In the genomic region with DNA sequence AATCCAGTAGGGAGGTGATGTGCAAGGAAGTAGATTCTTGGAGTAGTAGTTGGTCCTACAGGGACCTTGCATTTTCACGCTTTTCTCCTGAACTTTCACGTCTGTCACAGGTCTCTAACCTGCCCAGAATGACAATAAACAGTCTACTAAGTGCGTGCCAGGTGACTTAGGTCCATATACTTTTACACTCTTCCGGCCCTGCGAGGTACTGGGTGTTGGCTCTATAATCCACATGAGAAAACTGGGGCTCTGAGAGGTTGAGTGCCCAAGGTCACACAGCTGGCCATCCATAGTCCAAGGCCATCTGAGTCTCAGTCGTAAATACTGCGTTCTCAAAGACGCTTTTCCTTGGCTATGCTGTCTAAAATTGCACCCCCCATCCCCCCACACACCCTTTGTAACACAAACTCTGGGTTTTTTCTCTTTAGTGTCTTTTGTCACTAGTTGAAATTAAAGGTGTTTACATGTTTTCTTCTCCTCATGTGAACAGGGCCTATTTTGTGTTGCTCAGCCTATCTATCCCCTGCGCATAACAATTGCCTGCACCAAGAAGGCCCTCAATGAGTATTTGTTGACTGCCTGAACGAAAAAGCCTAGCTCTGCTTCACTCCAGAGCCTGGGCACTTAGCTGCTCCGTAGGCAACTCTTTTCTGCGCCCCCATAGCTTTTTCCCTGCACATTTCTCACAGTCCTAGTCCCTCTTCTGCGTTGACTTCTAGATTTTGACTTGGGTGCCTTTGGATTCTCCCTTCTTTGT, we compare ENCODE assay signal across 8 cellular contexts. TPM values are rescaled to one million over a fixed set of nuclear protein-coding genes. Genes with fewer than 3 reads are reported as not detected.
DNase-seq lines count a peak whose midpoint lies in the region; ATAC-seq and TF ChIP-seq lines count a peak whose summit lies in the region.

No MANE protein-coding gene starts in this region.

- H3K27me3 ChIP-seq in layer of hippocampus (ENCODE audit: control insufficient read depth, insufficient read depth, low read length) = no peaks in the 10 kb centered on the region
- no peaks in the 10 kb centered on the region for H3K27me3 ChIP-seq in thyroid gland

- H3K4me3 ChIP-seq in thyroid gland (replicated peaks in 1 of 3) = peak overlapping the region; percentile 42 to 83 (median 73)

- peak overlapping the region; percentile 97 for H3K27ac Mint-ChIP-seq in activated naive CD8-positive, alpha-beta T cell treated with anti-CD3 and anti-CD28 coated beads, Interleukin-2, amount 50 U/mL, for 24 hours

- 33 to 39% methylated on average over 13 of the region's 13 CpGs for WGBS in thyroid gland, 2 donors

- no peaks in the 10 kb centered on the region for H3K9me3 ChIP-seq in thyroid gland

- H3K27me3 Mint-ChIP-seq in activated naive CD8-positive, alpha-beta T cell treated with anti-CD3 and anti-CD28 coated beads, Interleukin-2, amount 50 U/mL, for 24 hours = peaks cover 1% of the 10 kb centered on the region

- H3K4me1 ChIP-seq in thyroid gland = peaks cover 7 to 12% of the 10 kb centered on the region in 2 donors

- H3K27ac ChIP-seq in layer of hippocampus (ENCODE audit: low read depth, low read length) = peak overlapping the region; percentile 59
- H3K27ac ChIP-seq in thyroid gland = peak overlapping the region; percentile 36 to 68 (median 54)

- no peaks in the 10 kb centered on the region for H3K9me3 Mint-ChIP-seq in activated naive CD8-positive, alpha-beta T cell treated with anti-CD3 and anti-CD28 coated beads, Interleukin-2, amount 50 U/mL, for 24 hours

- TF ChIP-seq CTCF in thyroid gland (IDR thresholded peaks at IDR 0.05) = no peak

- ATAC-seq in GM18907 (IDR thresholded peaks at IDR 0.05; ENCODE audit: unreplicated experiment) (peak; percentile 11), HG03442 (IDR thresholded peaks at IDR 0.05; ENCODE audit: unreplicated experiment) (peak; percentile 3)
- ATAC-seq in activated naive CD8-positive, alpha-beta T cell treated with anti-CD3 and anti-CD28 coated beads, Interleukin-2, amount 50 U/mL, for 24 hours = no peak

- H3K36me3 Mint-ChIP-seq in activated naive CD8-positive, alpha-beta T cell treated with anti-CD3 and anti-CD28 coated beads, Interleukin-2, amount 50 U/mL, for 24 hours (ENCODE audit: low read depth) = peaks cover 54% of the 10 kb centered on the region

- H3K4me3 Mint-ChIP-seq in activated naive CD8-positive, alpha-beta T cell treated with anti-CD3 and anti-CD28 coated beads, Interleukin-2, amount 50 U/mL, for 24 hours = peak overlapping the region; percentile 96

- H3K4me1 Mint-ChIP-seq in activated naive CD8-positive, alpha-beta T cell treated with anti-CD3 and anti-CD28 coated beads, Interleukin-2, amount 50 U/mL, for 24 hours = peaks cover 62% of the 10 kb centered on the region

- H3K36me3 ChIP-seq in thyroid gland = no peaks in the 10 kb centered on the region

- no peak for DNase-seq in activated naive CD8-positive, alpha-beta T cell treated with anti-CD3 and anti-CD28 coated beads, Interleukin-2, amount 50 U/mL, for 24 hours
- DNase-seq in thyroid gland (peak in 1 of 2 donors; percentile 2), SHP77 (lab: John Stamatoyannopoulos, UW) (no peak), islet precursor cell (no peak), DMS153 (lab: John Stamatoyannopoulos, UW) (no peak)

- intact Hi-C loops in thyroid gland (cut with DNase I) = no loop called here

- TF ChIP-seq POLR2A in thyroid gland (IDR thresholded peaks at IDR 0.05) = no peak

RNA-seq across cellular contexts. Expression of gene SFXN1, which starts 0.9 kb away (rescaled TPM):
- total RNA-seq in thyroid gland = 10 to 100 TPM; 28.0 to 48.1 (median 36.0) TPM

RNA-seq across cellular contexts. Expression of gene DRD1, which starts 35.3 kb away (rescaled TPM):
- not detected for total RNA-seq in thyroid gland
